Comparison of ENCODE assay signal across 8 cellular contexts in the genomic region with DNA sequence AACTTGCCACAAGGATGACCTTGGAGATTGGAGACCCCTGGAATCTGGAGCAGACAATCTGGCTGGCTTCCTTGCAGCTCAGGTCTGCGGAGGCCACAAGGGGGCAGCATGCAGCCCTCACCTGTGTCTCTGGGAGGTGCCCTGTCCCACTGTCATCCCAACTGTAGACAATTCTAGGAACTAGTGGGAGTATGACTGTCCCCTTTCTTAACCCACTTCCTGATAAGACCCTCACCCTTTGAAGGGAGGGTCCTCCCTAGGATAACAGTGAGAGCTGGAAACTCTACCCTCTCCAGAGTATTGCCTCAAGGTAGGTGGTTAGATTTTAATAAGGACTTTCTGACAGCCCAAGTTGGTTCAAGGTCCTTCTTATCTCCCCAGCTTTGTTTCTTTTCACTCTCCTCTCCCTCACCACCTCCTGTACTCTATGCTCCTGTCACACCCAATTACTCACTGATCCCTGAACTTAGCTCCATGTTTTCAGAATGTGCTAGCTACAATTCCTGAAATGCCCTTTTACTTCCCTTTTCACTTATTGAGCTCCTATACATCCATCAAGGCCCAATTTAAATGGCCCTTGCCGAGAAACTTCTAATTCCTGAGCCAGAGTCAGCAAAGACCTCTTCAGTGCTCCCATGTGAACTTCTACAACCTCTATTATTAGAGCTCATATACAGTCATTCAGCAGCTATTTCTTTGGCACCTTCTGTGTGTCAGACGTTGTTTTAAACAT. TPM values are rescaled to one million over a fixed set of nuclear protein-coding genes. Genes with fewer than 3 reads are reported as not detected.
DNase-seq lines count a peak whose midpoint lies in the region; ATAC-seq and TF ChIP-seq lines count a peak whose summit lies in the region.

No MANE protein-coding gene starts in this region.

- peaks cover 2% of the 10 kb centered on the region for H3K9me3 Mint-ChIP-seq in CD4-positive, alpha-beta T cell
- no peaks in the 10 kb centered on the region for H3K9me3 Mint-ChIP-seq in MCF 10A (ENCODE audit: unreplicated experiment)

- no peak overlapping the region for H3K4me3 Mint-ChIP-seq in CD4-positive, alpha-beta T cell
- H3K4me3 Mint-ChIP-seq in MCF 10A (ENCODE audit: unreplicated experiment) = no peak overlapping the region

- CTCF ChIA-PET in CD4-positive, alpha-beta T cell (lab: Charles Lee) = interaction anchor here (0.6 to 2.5 kb wide), 39 partner anchors 8 to 859 kb away, joined by 3 to 39 read pairs (median 4); partner anchors contain the start of genes CITED4 and NFYC
- CTCF ChIA-PET in MCF 10A (lab: Yijun Ruan, JAX) = interaction anchor here (0.6 to 5.3 kb wide), 28 partner anchors 8 to 187 kb away, joined by 3 to 47 read pairs (median 4); partner anchors contain the start of gene NFYC

- POLR2A ChIA-PET in CD4-positive, alpha-beta T cell (lab: Charles Lee) = interaction anchor here (0.6 to 1.4 kb wide), 6 partner anchors 71 to 243 kb away, joined by 3 to 8 read pairs (median 4); partner anchors contain the start of genes CITED4, NFYC and ZNF684
- POLR2A ChIA-PET in MCF 10A (lab: Yijun Ruan, JAX) = interaction anchor here (0.6 to 1.5 kb wide), 9 partner anchors 10 to 178 kb away, joined by 3 to 6 read pairs (median 4); partner anchors contain the start of gene NFYC

- TF ChIP-seq CTCF in CD4-positive, alpha-beta T cell (IDR thresholded peaks at IDR 0.05) = peak; percentile 85
- TF ChIP-seq CTCF in WERI-Rb-1 (IDR thresholded peaks at IDR 0.05; ENCODE audit: low read depth, low read length) (peak; percentile 93), MCF 10A (IDR thresholded peaks at IDR 0.05; ENCODE audit: unreplicated experiment) (peak; percentile 79), lower lobe of right lung (IDR thresholded peaks at IDR 0.05) (peak; percentile 76)

- no peaks in the 10 kb centered on the region for H3K27me3 Mint-ChIP-seq in CD4-positive, alpha-beta T cell
- no peaks in the 10 kb centered on the region for H3K27me3 Mint-ChIP-seq in MCF 10A (ENCODE audit: insufficient read depth, unreplicated experiment)

- intact Hi-C loops in CD4-positive, alpha-beta T cell (cut with DNase I, micrococcal nuclease) = loop anchor here (1.0 to 5.0 kb wide), 4 partner anchors 76 to 178 kb away; no protein-coding TSS in a partner anchor
- intact Hi-C loops in MCF 10A (cut with micrococcal nuclease) = loop anchor here (1.0 to 2.0 kb wide), 2 partner anchors 76 to 178 kb away; no protein-coding TSS in a partner anchor
- intact Hi-C loops in lower lobe of right lung (cut with DNase I) = no loop called here

- no peak overlapping the region for H3K27ac Mint-ChIP-seq in CD4-positive, alpha-beta T cell
- H3K27ac Mint-ChIP-seq in MCF 10A (ENCODE audit: low read depth, unreplicated experiment) = no peak overlapping the region

- DNase-seq in CD4-positive, alpha-beta T cell = peak; percentile 51 to 76 (median 60)
- DNase-seq in HUDEP-2 (lab: John Stamatoyannopoulos, UW; ENCODE audit: unreplicated experiment in 76 of 76) (peak in 52 of 76 experiments; percentile 5 to 58 (median 36)), WERI-Rb-1 (peak; percentile 66), MCF 10A (ENCODE audit: unreplicated experiment) (peak; percentile 52), lower lobe of right lung (peak; percentile 69)
- DNase-seq in stimulated activated CD8-positive, alpha-beta memory T cell treated with anti-CD3 and anti-CD28 coated beads, Interleukin-2, amount 100 ng/mL, for 1 hour (ENCODE audit: low read depth in 2 of 2) = peak; percentile 34 to 55

- no peaks in the 10 kb centered on the region for H3K27me3 ChIP-seq in CD4-positive, alpha-beta T cell (ENCODE audit: control insufficient read depth, insufficient read depth, low read length)
- H3K27me3 ChIP-seq in WERI-Rb-1 (ENCODE audit: insufficient read depth, low read depth, severe bottlenecking) (no peaks in the 10 kb centered on the region), lower lobe of right lung (ENCODE audit: low read depth) (no peaks in the 10 kb centered on the region)

- H3K36me3 ChIP-seq in WERI-Rb-1 (peaks cover 10% of the 10 kb centered on the region), lower lobe of right lung (peaks cover 37% of the 10 kb centered on the region)

- ATAC-seq in CD4-positive, alpha-beta T cell (ENCODE audit: poor library complexity) = peak; percentile 64
- ATAC-seq in lower lobe of right lung (peak; percentile 73 to 78), GM18861 (IDR thresholded peaks at IDR 0.05; ENCODE audit: unreplicated experiment) (no peak), HG03045 (IDR thresholded peaks at IDR 0.05; ENCODE audit: unreplicated experiment) (no peak)

- H3K36me3 Mint-ChIP-seq in CD4-positive, alpha-beta T cell (ENCODE audit: low read depth) = peaks cover 78% of the 10 kb centered on the region
- H3K36me3 Mint-ChIP-seq in MCF 10A (ENCODE audit: insufficient read depth, unreplicated experiment) = peaks cover 54% of the 10 kb centered on the region

- H3K4me3 ChIP-seq in WERI-Rb-1 (ENCODE audit: low read depth, low read length) = no peak overlapping the region
- H3K4me3 ChIP-seq in lower lobe of right lung = no peak overlapping the region

- H3K9me3 ChIP-seq in CD4-positive, alpha-beta T cell (ENCODE audit: control insufficient read depth, low read length) = no peaks in the 10 kb centered on the region
- H3K9me3 ChIP-seq in WERI-Rb-1 (ENCODE audit: severe bottlenecking) = peaks cover 9% of the 10 kb centered on the region
- no peaks in the 10 kb centered on the region for H3K9me3 ChIP-seq in lower lobe of right lung

- no peaks in the 10 kb centered on the region for H3K4me1 Mint-ChIP-seq in CD4-positive, alpha-beta T cell (ENCODE audit: low read depth)
- peaks cover 6% of the 10 kb centered on the region for H3K4me1 Mint-ChIP-seq in MCF 10A (ENCODE audit: insufficient read depth, unreplicated experiment)

- no peaks in the 10 kb centered on the region for H3K4me1 ChIP-seq in lower lobe of right lung

- BruUV-seq in MCF 10A (replicated peaks; lab: Mats Ljungman, UMichigan) = no TSS peak

- H3K27ac ChIP-seq in CD4-positive, alpha-beta T cell (ENCODE audit: low read depth, low read length) = no peak overlapping the region
- no peak overlapping the region for H3K27ac ChIP-seq in WERI-Rb-1
- H3K27ac ChIP-seq in lower lobe of right lung = no peak overlapping the region

RNA-seq across cellular contexts. Expression of gene KCNQ4, which starts 9.2 kb away (rescaled TPM):
- under 1 TPM; 0.25 to 0.30 TPM for total RNA-seq in CD4-positive, alpha-beta T cell
- total RNA-seq in MCF 10A (2022) (not detected in 2 replicates), lower lobe of right lung (0.89 TPM)

Comparison
In these comparisons a context has a peak if more than half of its experiments do, and no peak if none do; other contexts are left out.
1. ATAC-seq: peak in CD4-positive, alpha-beta T cell (single experiment) and lower lobe of right lung (2 of 2); none in GM18861 (single experiment) and HG03045 (single experiment).
2. Peak in every context shown above with its lines, with median percentiles within 50 percentile points of each other: DNase-seq and CTCF ChIP-seq.